1 cellular context compared by ENCODE assay signal in genomic region chr22:49917997-49918910, GRCh38.
TF ChIP-seq lines count a peak whose summit lies in the region.

Gene ALG12, minus strand, starts transcription at chr22:49918438. Its CDS starts 4,673 bp downstream, at chr22:49913765.
A gene with protein sequence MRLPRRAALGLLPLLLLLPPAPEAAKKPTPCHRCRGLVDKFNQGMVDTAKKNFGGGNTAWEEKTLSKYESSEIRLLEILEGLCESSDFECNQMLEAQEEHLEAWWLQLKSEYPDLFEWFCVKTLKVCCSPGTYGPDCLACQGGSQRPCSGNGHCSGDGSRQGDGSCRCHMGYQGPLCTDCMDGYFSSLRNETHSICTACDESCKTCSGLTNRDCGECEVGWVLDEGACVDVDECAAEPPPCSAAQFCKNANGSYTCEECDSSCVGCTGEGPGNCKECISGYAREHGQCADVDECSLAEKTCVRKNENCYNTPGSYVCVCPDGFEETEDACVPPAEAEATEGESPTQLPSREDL (plus strand): TSS chr22:49918634. CDS start chr22:49918770, 136 bp downstream.

TF ChIP-seq in GM12878, 131 proteins besides CTCF, POLR2A, EP300 and RAD21 (continued from another document and continues in another):
- 0 out of 2 replicates have a peak, but pooled peaks have one; percentile 11 for TF ChIP-seq TCF12 (IDR thresholded peaks at IDR 0.05; ENCODE audit: low read depth, low read length)
- no peak for TF ChIP-seq CEBPZ (IDR thresholded peaks at IDR 0.05; ENCODE audit: low read depth, low read length)
- 0 out of 2 replicates have a peak, but pooled peaks have one; percentile 28 for TF ChIP-seq MAX (IDR thresholded peaks at IDR 0.05; ENCODE audit: low read depth, low read length)
- TF ChIP-seq, protein P1, sequence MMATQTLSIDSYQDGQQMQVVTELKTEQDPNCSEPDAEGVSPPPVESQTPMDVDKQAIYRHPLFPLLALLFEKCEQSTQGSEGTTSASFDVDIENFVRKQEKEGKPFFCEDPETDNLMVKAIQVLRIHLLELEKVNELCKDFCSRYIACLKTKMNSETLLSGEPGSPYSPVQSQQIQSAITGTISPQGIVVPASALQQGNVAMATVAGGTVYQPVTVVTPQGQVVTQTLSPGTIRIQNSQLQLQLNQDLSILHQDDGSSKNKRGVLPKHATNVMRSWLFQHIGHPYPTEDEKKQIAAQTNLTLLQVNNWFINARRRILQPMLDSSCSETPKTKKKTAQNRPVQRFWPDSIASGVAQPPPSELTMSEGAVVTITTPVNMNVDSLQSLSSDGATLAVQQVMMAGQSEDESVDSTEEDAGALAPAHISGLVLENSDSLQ (IDR thresholded peaks at IDR 0.05), result no peak
- TF ChIP-seq PML (IDR thresholded peaks at IDR 0.05; ENCODE audit: low read length), result no peak
- TF ChIP-seq, protein P2, sequence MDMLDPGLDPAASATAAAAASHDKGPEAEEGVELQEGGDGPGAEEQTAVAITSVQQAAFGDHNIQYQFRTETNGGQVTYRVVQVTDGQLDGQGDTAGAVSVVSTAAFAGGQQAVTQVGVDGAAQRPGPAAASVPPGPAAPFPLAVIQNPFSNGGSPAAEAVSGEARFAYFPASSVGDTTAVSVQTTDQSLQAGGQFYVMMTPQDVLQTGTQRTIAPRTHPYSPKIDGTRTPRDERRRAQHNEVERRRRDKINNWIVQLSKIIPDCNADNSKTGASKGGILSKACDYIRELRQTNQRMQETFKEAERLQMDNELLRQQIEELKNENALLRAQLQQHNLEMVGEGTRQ (IDR thresholded peaks at IDR 0.05; ENCODE audit: borderline replicate concordance, low read depth, low read length), result no peak
- TF ChIP-seq NRF1 (conservative IDR thresholded peaks at IDR 0.05; ENCODE audit: low read depth, low read length), result peak; percentile 50
- TF ChIP-seq MXI1 (IDR thresholded peaks at IDR 0.05; ENCODE audit: low read depth, low read length), result peak; percentile 41; the same call in 1 of the 2 replicates
- TF ChIP-seq CHD1 (IDR thresholded peaks at IDR 0.05; ENCODE audit: low read depth, low read length), result no peak
- peak; percentile 58; the same call in 1 of the 2 replicates for TF ChIP-seq RB1 (IDR thresholded peaks at IDR 0.05; ENCODE audit: borderline replicate concordance)
- TF ChIP-seq, protein P3, sequence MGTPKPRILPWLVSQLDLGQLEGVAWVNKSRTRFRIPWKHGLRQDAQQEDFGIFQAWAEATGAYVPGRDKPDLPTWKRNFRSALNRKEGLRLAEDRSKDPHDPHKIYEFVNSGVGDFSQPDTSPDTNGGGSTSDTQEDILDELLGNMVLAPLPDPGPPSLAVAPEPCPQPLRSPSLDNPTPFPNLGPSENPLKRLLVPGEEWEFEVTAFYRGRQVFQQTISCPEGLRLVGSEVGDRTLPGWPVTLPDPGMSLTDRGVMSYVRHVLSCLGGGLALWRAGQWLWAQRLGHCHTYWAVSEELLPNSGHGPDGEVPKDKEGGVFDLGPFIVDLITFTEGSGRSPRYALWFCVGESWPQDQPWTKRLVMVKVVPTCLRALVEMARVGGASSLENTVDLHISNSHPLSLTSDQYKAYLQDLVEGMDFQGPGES (IDR thresholded peaks at IDR 0.05), result peak; percentile 67
- TF ChIP-seq, protein P4, sequence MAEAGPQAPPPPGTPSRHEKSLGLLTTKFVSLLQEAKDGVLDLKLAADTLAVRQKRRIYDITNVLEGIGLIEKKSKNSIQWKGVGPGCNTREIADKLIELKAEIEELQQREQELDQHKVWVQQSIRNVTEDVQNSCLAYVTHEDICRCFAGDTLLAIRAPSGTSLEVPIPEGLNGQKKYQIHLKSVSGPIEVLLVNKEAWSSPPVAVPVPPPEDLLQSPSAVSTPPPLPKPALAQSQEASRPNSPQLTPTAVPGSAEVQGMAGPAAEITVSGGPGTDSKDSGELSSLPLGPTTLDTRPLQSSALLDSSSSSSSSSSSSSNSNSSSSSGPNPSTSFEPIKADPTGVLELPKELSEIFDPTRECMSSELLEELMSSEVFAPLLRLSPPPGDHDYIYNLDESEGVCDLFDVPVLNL (IDR thresholded peaks at IDR 0.05; ENCODE audit: low read depth, low read length), result peak; percentile 25; the same call in 1 of the 2 replicates
- TF ChIP-seq RFX5 (IDR thresholded peaks at IDR 0.05; ENCODE audit: low read depth, low read length), result peak; percentile 81
- TF ChIP-seq ATF7 (IDR thresholded peaks at IDR 0.05; ENCODE audit: low read depth), result no peak
- peak; percentile 69; the same call in 1 of the 2 replicates for TF ChIP-seq CHD2 (IDR thresholded peaks at IDR 0.05; ENCODE audit: borderline replicate concordance, low read depth, low read length)
- TF ChIP-seq SMARCA5 (IDR thresholded peaks at IDR 0.05), result peak; percentile 50; the same call in 1 of the 2 replicates
- peak; percentile 25; the same call in 1 of the 2 replicates for TF ChIP-seq PAX5 (IDR thresholded peaks at IDR 0.05; ENCODE audit: borderline replicate concordance, low read depth, low read length)
- TF ChIP-seq YBX1 (IDR thresholded peaks at IDR 0.05), result no peak
- TF ChIP-seq NR2C1 (IDR thresholded peaks at IDR 0.05), result peak; percentile 84
- TF ChIP-seq RCOR1 (conservative IDR thresholded peaks at IDR 0.05; ENCODE audit: low read depth, low read length), result no peak
- TF ChIP-seq STAT1 (conservative IDR thresholded peaks at IDR 0.05), result peak; percentile 84; the same call in 1 of the 2 replicates
- peak; percentile 35 for TF ChIP-seq FOS (IDR thresholded peaks at IDR 0.05; ENCODE audit: borderline replicate concordance, extremely low read depth, insufficient read length)
- peak; percentile 55 for TF ChIP-seq SIX5 (IDR thresholded peaks at IDR 0.05; ENCODE audit: low read depth, low read length, severe bottlenecking)
- TF ChIP-seq BMI1 (IDR thresholded peaks at IDR 0.05; ENCODE audit: borderline replicate concordance), result no peak
- TF ChIP-seq, protein P5, sequence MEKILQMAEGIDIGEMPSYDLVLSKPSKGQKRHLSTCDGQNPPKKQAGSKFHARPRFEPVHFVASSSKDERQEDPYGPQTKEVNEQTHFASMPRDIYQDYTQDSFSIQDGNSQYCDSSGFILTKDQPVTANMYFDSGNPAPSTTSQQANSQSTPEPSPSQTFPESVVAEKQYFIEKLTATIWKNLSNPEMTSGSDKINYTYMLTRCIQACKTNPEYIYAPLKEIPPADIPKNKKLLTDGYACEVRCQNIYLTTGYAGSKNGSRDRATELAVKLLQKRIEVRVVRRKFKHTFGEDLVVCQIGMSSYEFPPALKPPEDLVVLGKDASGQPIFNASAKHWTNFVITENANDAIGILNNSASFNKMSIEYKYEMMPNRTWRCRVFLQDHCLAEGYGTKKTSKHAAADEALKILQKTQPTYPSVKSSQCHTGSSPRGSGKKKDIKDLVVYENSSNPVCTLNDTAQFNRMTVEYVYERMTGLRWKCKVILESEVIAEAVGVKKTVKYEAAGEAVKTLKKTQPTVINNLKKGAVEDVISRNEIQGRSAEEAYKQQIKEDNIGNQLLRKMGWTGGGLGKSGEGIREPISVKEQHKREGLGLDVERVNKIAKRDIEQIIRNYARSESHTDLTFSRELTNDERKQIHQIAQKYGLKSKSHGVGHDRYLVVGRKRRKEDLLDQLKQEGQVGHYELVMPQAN (conservative IDR thresholded peaks at IDR 0.05), result peak; percentile 69
- TF ChIP-seq POU2F2 (IDR thresholded peaks at IDR 0.05; ENCODE audit: borderline replicate concordance, low read depth, low read length), result peak; percentile 14; the same call in 1 of the 3 replicates
- peak; percentile 84 for TF ChIP-seq SP1 (IDR thresholded peaks at IDR 0.05; ENCODE audit: low read depth, low read length)
- TF ChIP-seq HCFC1 (IDR thresholded peaks at IDR 0.05; ENCODE audit: low read length), result peak; percentile 77
- TF ChIP-seq JUNB (IDR thresholded peaks at IDR 0.05), result no peak
- TF ChIP-seq EGR1 (IDR thresholded peaks at IDR 0.05; ENCODE audit: borderline replicate concordance in 1 of 2, low read depth in 2 of 2, low read length in 2 of 2), result peak in 1 of 2 experiments; percentile 72; a peak in 1 of 3 replicates
- no peak for TF ChIP-seq PBX3 (IDR thresholded peaks at IDR 0.05; ENCODE audit: insufficient replicate concordance, low read depth, low read length)
- TF ChIP-seq NR2F1 (conservative IDR thresholded peaks at IDR 0.05), result peak; percentile 95
- TF ChIP-seq NR2C2 (IDR thresholded peaks at IDR 0.05; ENCODE audit: borderline replicate concordance, control insufficient read depth, insufficient read length, low read depth), result no peak
- TF ChIP-seq IKZF1 (conservative IDR thresholded peaks at IDR 0.05), result peak; percentile 78
- TF ChIP-seq STAT3 (IDR thresholded peaks at IDR 0.05; ENCODE audit: low read depth, low read length), result no peak
- no peak for TF ChIP-seq SREBF2 (IDR thresholded peaks at IDR 0.05; ENCODE audit: low read length)
- TF ChIP-seq E4F1 (IDR thresholded peaks at IDR 0.05; ENCODE audit: borderline replicate concordance, partially characterized antibody), result no peak
- TF ChIP-seq CREB1 (IDR thresholded peaks at IDR 0.05; ENCODE audit: low read depth), result peak; percentile 64
- peak; percentile 46 for TF ChIP-seq POLR2AphosphoS5 (IDR thresholded peaks at IDR 0.05; ENCODE audit: low read length)
- TF ChIP-seq, protein P6, sequence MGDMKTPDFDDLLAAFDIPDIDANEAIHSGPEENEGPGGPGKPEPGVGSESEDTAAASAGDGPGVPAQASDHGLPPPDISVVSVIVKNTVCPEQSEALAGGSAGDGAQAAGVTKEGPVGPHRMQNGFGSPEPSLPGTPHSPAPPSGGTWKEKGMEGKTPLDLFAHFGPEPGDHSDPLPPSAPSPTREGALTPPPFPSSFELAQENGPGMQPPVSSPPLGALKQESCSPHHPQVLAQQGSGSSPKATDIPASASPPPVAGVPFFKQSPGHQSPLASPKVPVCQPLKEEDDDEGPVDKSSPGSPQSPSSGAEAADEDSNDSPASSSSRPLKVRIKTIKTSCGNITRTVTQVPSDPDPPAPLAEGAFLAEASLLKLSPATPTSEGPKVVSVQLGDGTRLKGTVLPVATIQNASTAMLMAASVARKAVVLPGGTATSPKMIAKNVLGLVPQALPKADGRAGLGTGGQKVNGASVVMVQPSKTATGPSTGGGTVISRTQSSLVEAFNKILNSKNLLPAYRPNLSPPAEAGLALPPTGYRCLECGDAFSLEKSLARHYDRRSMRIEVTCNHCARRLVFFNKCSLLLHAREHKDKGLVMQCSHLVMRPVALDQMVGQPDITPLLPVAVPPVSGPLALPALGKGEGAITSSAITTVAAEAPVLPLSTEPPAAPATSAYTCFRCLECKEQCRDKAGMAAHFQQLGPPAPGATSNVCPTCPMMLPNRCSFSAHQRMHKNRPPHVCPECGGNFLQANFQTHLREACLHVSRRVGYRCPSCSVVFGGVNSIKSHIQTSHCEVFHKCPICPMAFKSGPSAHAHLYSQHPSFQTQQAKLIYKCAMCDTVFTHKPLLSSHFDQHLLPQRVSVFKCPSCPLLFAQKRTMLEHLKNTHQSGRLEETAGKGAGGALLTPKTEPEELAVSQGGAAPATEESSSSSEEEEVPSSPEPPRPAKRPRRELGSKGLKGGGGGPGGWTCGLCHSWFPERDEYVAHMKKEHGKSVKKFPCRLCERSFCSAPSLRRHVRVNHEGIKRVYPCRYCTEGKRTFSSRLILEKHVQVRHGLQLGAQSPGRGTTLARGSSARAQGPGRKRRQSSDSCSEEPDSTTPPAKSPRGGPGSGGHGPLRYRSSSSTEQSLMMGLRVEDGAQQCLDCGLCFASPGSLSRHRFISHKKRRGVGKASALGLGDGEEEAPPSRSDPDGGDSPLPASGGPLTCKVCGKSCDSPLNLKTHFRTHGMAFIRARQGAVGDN (IDR thresholded peaks at IDR 0.05), result peak; percentile 46; the same call in 1 of the 2 replicates
- TF ChIP-seq TAF1 (IDR thresholded peaks at IDR 0.05; ENCODE audit: borderline replicate concordance, low read depth, low read length), result peak; percentile 45; the same call in 1 of the 2 replicates
